ENCODE assay signal across 8 cellular contexts in genomic region chr6:138107752-138108592, GRCh38. TPM values are rescaled to one million over a fixed set of nuclear protein-coding genes. Genes with fewer than 3 reads are reported as not detected.
DNase-seq lines count a peak whose midpoint lies in the region; ATAC-seq and TF ChIP-seq lines count a peak whose summit lies in the region.

No MANE protein-coding gene starts in this region.

- intact Hi-C loops in Right ventricle myocardium inferior (cut with DNase I) (loop anchor here (5.0 to 10.0 kb wide), 3 partner anchors 294 to 437 kb away; partner anchors contain the start of gene HEBP2), cardiac septum (cut with DNase I) (loop anchor here (5.0 to 10.0 kb wide), 3 partner anchors 76 to 403 kb away; partner anchors contain the start of gene TNFAIP3)

- no peaks in the 10 kb centered on the region for H3K27me3 ChIP-seq in foreskin keratinocyte

- no peaks in the 10 kb centered on the region for H3K9me3 Mint-ChIP-seq in activated CD4-positive, alpha-beta memory T cell treated with anti-CD3 and anti-CD28 coated beads, Interleukin-2, amount 10 ng/mL, durations not matched to agents 7 days and 5 days

- peak overlapping the region; percentile 86 for H3K4me3 Mint-ChIP-seq in activated CD4-positive, alpha-beta memory T cell treated with anti-CD3 and anti-CD28 coated beads, Interleukin-2, amount 10 ng/mL, durations not matched to agents 7 days and 5 days

- peak overlapping the region; percentile 81 for H3K27ac Mint-ChIP-seq in activated CD4-positive, alpha-beta memory T cell treated with anti-CD3 and anti-CD28 coated beads, Interleukin-2, amount 10 ng/mL, durations not matched to agents 7 days and 5 days

- no peaks in the 10 kb centered on the region for H3K36me3 Mint-ChIP-seq in activated CD4-positive, alpha-beta memory T cell treated with anti-CD3 and anti-CD28 coated beads, Interleukin-2, amount 10 ng/mL, durations not matched to agents 7 days and 5 days (ENCODE audit: low read depth)

- peaks cover 32% of the 10 kb centered on the region for H3K4me1 Mint-ChIP-seq in activated CD4-positive, alpha-beta memory T cell treated with anti-CD3 and anti-CD28 coated beads, Interleukin-2, amount 10 ng/mL, durations not matched to agents 7 days and 5 days

- CTCF ChIA-PET in activated CD4-positive, alpha-beta memory T cell treated with anti-CD3 and anti-CD28 coated beads, Interleukin-2, amount 10 ng/mL, durations not matched to agents 7 days and 5 days (lab: Charles Lee) = interaction anchor here (0.8 to 3.1 kb wide), 12 partner anchors 9 to 446 kb away, joined by 3 to 29 read pairs (median 4); no protein-coding TSS in a partner anchor

- H3K27ac ChIP-seq in foreskin keratinocyte = peak overlapping the region; percentile 100

- DNase-seq in Right ventricle myocardium inferior (ENCODE audit: missing footprints) (peak; percentile 66), cardiac septum (ENCODE audit: low spot score) (no peak), HuH-7.5 (ENCODE audit: low spot score) (peak; percentile 84), foreskin keratinocyte (peak in 1 of 2 donors; percentile 45), omental fat pad (ENCODE audit: low spot score) (no peak), NCI-H2227 (lab: John Stamatoyannopoulos, UW; ENCODE audit: unreplicated experiment) (no peak)
- DNase-seq in activated CD4-positive, alpha-beta memory T cell treated with anti-CD3 and anti-CD28 coated beads, Interleukin-2, amount 10 ng/mL, durations not matched to agents 7 days and 5 days = peak; percentile 38

- peaks cover 14% of the 10 kb centered on the region for H3K27me3 Mint-ChIP-seq in activated CD4-positive, alpha-beta memory T cell treated with anti-CD3 and anti-CD28 coated beads, Interleukin-2, amount 10 ng/mL, durations not matched to agents 7 days and 5 days

- peaks cover 23% of the 10 kb centered on the region for H3K4me1 ChIP-seq in foreskin keratinocyte

- ATAC-seq in Right ventricle myocardium inferior (peak; percentile 29), foreskin keratinocyte (peak; percentile 30), omental fat pad (ENCODE audit: low FRiP score) (peak; percentile 37), HG03139 (IDR thresholded peaks at IDR 0.05; ENCODE audit: unreplicated experiment) (no peak)

- POLR2A ChIA-PET in activated CD4-positive, alpha-beta memory T cell treated with anti-CD3 and anti-CD28 coated beads, Interleukin-2, amount 10 ng/mL, durations not matched to agents 7 days and 5 days (lab: Charles Lee) = interaction anchor here (0.7 to 2.8 kb wide), 3 partner anchors 106 to 298 kb away, joined by 3 to 6 read pairs (median 4); partner anchors contain the start of gene TNFAIP3

- TF ChIP-seq CTCF in foreskin keratinocyte (conservative IDR thresholded peaks at IDR 0.05) (no peak), omental fat pad (IDR thresholded peaks at IDR 0.05) (no peak)

RNA-seq across cellular contexts. Expression of gene PERP, which starts 0.8 kb away (rescaled TPM):
- 49.1 TPM for total RNA-seq in Right ventricle myocardium inferior
- 59.3 TPM for total RNA-seq in cardiac septum
- total RNA-seq in activated CD4-positive, alpha-beta memory T cell treated with anti-CD3 and anti-CD28 coated beads, Interleukin-2, amount 10 ng/mL, durations not matched to agents 7 days and 5 days = 10 to 100 TPM; 18.0 to 19.0 TPM
- 293 and 297 TPM in 2 replicates for total RNA-seq in foreskin keratinocyte
- polyA plus RNA-seq in foreskin keratinocyte = 213 and 260 TPM in 2 replicates
- total RNA-seq in omental fat pad = 10 to 100 TPM in 3 of 4 donors, 1 to 10 TPM in 1; 7.6 to 75.4 (median 23.1) TPM

RNA-seq across cellular contexts. Expression of gene ARFGEF3, which starts 53.8 kb away (rescaled TPM):
- total RNA-seq in Right ventricle myocardium inferior (1.4 TPM), cardiac septum (9.6 TPM), foreskin keratinocyte (0.04 and 0.10 TPM in 2 replicates), omental fat pad (10 to 100 TPM in 1 of 4 donors, 1 to 10 TPM in 3; 4.3 to 12.7 (median 6.8) TPM)
- total RNA-seq in activated CD4-positive, alpha-beta memory T cell treated with anti-CD3 and anti-CD28 coated beads, Interleukin-2, amount 10 ng/mL, durations not matched to agents 7 days and 5 days = under 1 TPM; 0.50 to 0.55 TPM
- 0.01 TPM in 2 replicates for polyA plus RNA-seq in foreskin keratinocyte

Comparison
In these comparisons a context has a peak if more than half of its experiments do, and no peak if none do; other contexts are left out.
1. DNase-seq: peak in Right ventricle myocardium inferior (single experiment), HuH-7.5 (single experiment) and activated CD4-positive, alpha-beta memory T cell treated with anti-CD3 and anti-CD28 coated beads, Interleukin-2, amount 10 ng/mL, durations not matched to agents 7 days and 5 days (single experiment); none in cardiac septum (single experiment), omental fat pad (single experiment) and NCI-H2227 (single experiment).